In genomic region chr18:74806700-74807416, GRCh38 we compare ENCODE assay signal across 8 cellular contexts.
DNase-seq lines count a peak whose midpoint lies in the region; ATAC-seq and TF ChIP-seq lines count a peak whose summit lies in the region.

No MANE protein-coding gene starts in this region.

- no peaks in the 10 kb centered on the region for H3K36me3 Mint-ChIP-seq in endodermal cell (ENCODE audit: low read depth)
- no peaks in the 10 kb centered on the region for H3K36me3 Mint-ChIP-seq in activated T-helper 2 cell treated with anti-CD3 and anti-CD28 coated beads, Interferon-gamma antibody, Interleukin-2, Interleukin-4, amounts not matched to agents 10 μg/mL and 5 μg/mL and 100 μg/mL, durations not matched to agents 14 hours and 24 hours and 36 hours (ENCODE audit: low read depth)

- in situ Hi-C loops in astrocyte of the cerebellum (cut with HindIII; ENCODE audit: low sequenced_read_pairs): no loop called here

- peaks cover 45% of the 10 kb centered on the region for H3K4me1 Mint-ChIP-seq in endodermal cell
- peaks cover 5% of the 10 kb centered on the region for H3K4me1 Mint-ChIP-seq in activated T-helper 2 cell treated with anti-CD3 and anti-CD28 coated beads, Interferon-gamma antibody, Interleukin-2, Interleukin-4, amounts not matched to agents 10 μg/mL and 5 μg/mL and 100 μg/mL, durations not matched to agents 14 hours and 24 hours and 36 hours (ENCODE audit: low read depth)

- H3K9ac ChIP-seq in endodermal cell (ENCODE audit: extremely low read depth, low read length, poor library complexity, severe bottlenecking): no peak overlapping the region

- H3K27me3 Mint-ChIP-seq in endodermal cell (ENCODE audit: insufficient read depth): no peaks in the 10 kb centered on the region
- H3K27me3 Mint-ChIP-seq in activated T-helper 2 cell treated with anti-CD3 and anti-CD28 coated beads, Interferon-gamma antibody, Interleukin-2, Interleukin-4, amounts not matched to agents 10 μg/mL and 5 μg/mL and 100 μg/mL, durations not matched to agents 14 hours and 24 hours and 36 hours (ENCODE audit: low read depth): no peaks in the 10 kb centered on the region

- H3K9me3 Mint-ChIP-seq in endodermal cell: no peaks in the 10 kb centered on the region
- no peaks in the 10 kb centered on the region for H3K9me3 Mint-ChIP-seq in activated T-helper 2 cell treated with anti-CD3 and anti-CD28 coated beads, Interferon-gamma antibody, Interleukin-2, Interleukin-4, amounts not matched to agents 10 μg/mL and 5 μg/mL and 100 μg/mL, durations not matched to agents 14 hours and 24 hours and 36 hours

- TF ChIP-seq CTCF in astrocyte of the cerebellum (IDR thresholded peaks at IDR 0.05; ENCODE audit: low read depth, low read length, missing control alignments) (no peak), retinal pigment epithelial cell (conservative IDR thresholded peaks at IDR 0.05; ENCODE audit: low read depth, low read length) (no peak), endodermal cell (conservative IDR thresholded peaks at IDR 0.05) (no peak)

- H3K4me3 Mint-ChIP-seq in endodermal cell: no peak overlapping the region
- H3K4me3 Mint-ChIP-seq in activated T-helper 2 cell treated with anti-CD3 and anti-CD28 coated beads, Interferon-gamma antibody, Interleukin-2, Interleukin-4, amounts not matched to agents 10 μg/mL and 5 μg/mL and 100 μg/mL, durations not matched to agents 14 hours and 24 hours and 36 hours (ENCODE audit: low read depth): no peak overlapping the region

- no peaks in the 10 kb centered on the region for H3K9me3 ChIP-seq in endodermal cell (ENCODE audit: control insufficient read depth, low read length)

- no peaks in the 10 kb centered on the region for H3K27me3 ChIP-seq in endodermal cell (ENCODE audit: control insufficient read depth, insufficient read depth, low read length, poor library complexity, severe bottlenecking)

- no peak overlapping the region for H3K27ac ChIP-seq in endodermal cell (ENCODE audit: low read depth, low read length)

- no peak overlapping the region for H3K4me3 ChIP-seq in astrocyte of the cerebellum (ENCODE audit: low read depth, low read length)
- no peak overlapping the region for H3K4me3 ChIP-seq in retinal pigment epithelial cell (ENCODE audit: low read length)
- H3K4me3 ChIP-seq in endodermal cell (ENCODE audit: low read length): no peak overlapping the region

- H3K27ac Mint-ChIP-seq in endodermal cell: no peak overlapping the region
- no peak overlapping the region for H3K27ac Mint-ChIP-seq in activated T-helper 2 cell treated with anti-CD3 and anti-CD28 coated beads, Interferon-gamma antibody, Interleukin-2, Interleukin-4, amounts not matched to agents 10 μg/mL and 5 μg/mL and 100 μg/mL, durations not matched to agents 14 hours and 24 hours and 36 hours

- intact Hi-C loops in activated T-helper 2 cell treated with anti-CD3 and anti-CD28 coated beads, Interferon-gamma antibody, Interleukin-2, Interleukin-4, amounts not matched to agents 10 μg/mL and 5 μg/mL and 100 μg/mL, durations not matched to agents 14 hours and 24 hours and 36 hours (cut with micrococcal nuclease): no loop called here

- H3K4me1 ChIP-seq in endodermal cell (ENCODE audit: control insufficient read depth, insufficient read depth, low read length): peaks cover 19% of the 10 kb centered on the region

- H3K36me3 ChIP-seq in endodermal cell (ENCODE audit: control insufficient read depth, insufficient read depth, low read length): no peaks in the 10 kb centered on the region

- DNase-seq in HT-29 (ENCODE audit: low spot score) (peak; percentile 25), astrocyte of the cerebellum (ENCODE audit: low read depth) (peak; percentile 64), retinal pigment epithelial cell (ENCODE audit: low read depth) (peak; percentile 77), SKM-1 (lab: John Stamatoyannopoulos, UW; ENCODE audit: unreplicated experiment) (no peak), endodermal cell (no peak)
- DNase-seq in activated T-helper 2 cell treated with anti-CD3 and anti-CD28 coated beads, Interferon-gamma antibody, Interleukin-2, Interleukin-4, amounts not matched to agents 10 μg/mL and 5 μg/mL and 100 μg/mL, durations not matched to agents 14 hours and 24 hours and 36 hours (ENCODE audit: low spot score): no peak

- WGBS in endodermal cell (ENCODE audit: insufficient coverage in 1 of 2, insufficient read length in 1 of 2), 2 experiments: 86 to 92% methylated on average over 2 to 6 of the region's 7 CpGs

- ATAC-seq in GM18502 (IDR thresholded peaks at IDR 0.05; ENCODE audit: poor library complexity, unreplicated experiment) (peak; percentile 98), GM21529 (IDR thresholded peaks at IDR 0.05; ENCODE audit: unreplicated experiment) (peak; percentile 98)

Comparison
In these comparisons a context has a peak if more than half of its experiments do, and no peak if none do; other contexts are left out.
1. DNase-seq: peak in HT-29 (single experiment), astrocyte of the cerebellum (single experiment) and retinal pigment epithelial cell (single experiment); none in SKM-1 (single experiment), endodermal cell (single experiment) and activated T-helper 2 cell treated with anti-CD3 and anti-CD28 coated beads, Interferon-gamma antibody, Interleukin-2, Interleukin-4, amounts not matched to agents 10 μg/mL and 5 μg/mL and 100 μg/mL, durations not matched to agents 14 hours and 24 hours and 36 hours (single experiment).